1 cellular context compared by ENCODE assay signal in genomic region chr9:129558551-129559505, GRCh38.
TF ChIP-seq lines count a peak whose summit lies in the region.

No MANE protein-coding gene starts in this region.

TF ChIP-seq in HepG2, 621 proteins besides CTCF, POLR2A, EP300 and RAD21 (continued from another document and continues in another):
- no peak for TF ChIP-seq ZUFSP (CRISPR knock-in tag; IDR thresholded peaks at IDR 0.05; ENCODE audit: borderline replicate concordance)
- no peak for TF ChIP-seq RFX3 (CRISPR knock-in tag; IDR thresholded peaks at IDR 0.05)
- no peak for TF ChIP-seq CSRNP2 (CRISPR knock-in tag; conservative IDR thresholded peaks at IDR 0.05; ENCODE audit: low read depth)
- no peak for TF ChIP-seq SUZ12 (IDR thresholded peaks at IDR 0.05; ENCODE audit: low read depth, low read length)
- TF ChIP-seq AGO1 (IDR thresholded peaks at IDR 0.05; ENCODE audit: low read depth, low read length, poor library complexity, severe bottlenecking), result no peak
- TF ChIP-seq PAF1 (CRISPR knock-in tag; IDR thresholded peaks at IDR 0.05), result no peak
- peak; percentile 76; the same call in 1 of the 2 replicates for TF ChIP-seq NR1H2 (CRISPR knock-in tag; IDR thresholded peaks at IDR 0.05; ENCODE audit: borderline replicate concordance, low read depth)
- peak; percentile 59; the same call in 1 of the 2 replicates for TF ChIP-seq HDAC2 (CRISPR knock-in tag; IDR thresholded peaks at IDR 0.05)
- TF ChIP-seq ZBTB44 (CRISPR knock-in tag; IDR thresholded peaks at IDR 0.05), result no peak
- TF ChIP-seq PITX1 (CRISPR knock-in tag; IDR thresholded peaks at IDR 0.05), result no peak
- peak; percentile 74; the same call in 1 of the 2 replicates for TF ChIP-seq DR1 (CRISPR knock-in tag; IDR thresholded peaks at IDR 0.05)
- peak; percentile 17 for TF ChIP-seq YY1 (IDR thresholded peaks at IDR 0.05; ENCODE audit: insufficient read depth, insufficient replicate concordance, low read depth, low read length)
- TF ChIP-seq NR2F6 (IDR thresholded peaks at IDR 0.05), result peak; percentile 95
- TF ChIP-seq NR2F6 (CRISPR knock-in tag; IDR thresholded peaks at IDR 0.05), result peak; percentile 94
- TF ChIP-seq JDP2 (CRISPR knock-in tag; IDR thresholded peaks at IDR 0.05; ENCODE audit: borderline replicate concordance), result no peak; the same call in 1 of the 2 replicates
- TF ChIP-seq ZFP82 (CRISPR knock-in tag; IDR thresholded peaks at IDR 0.05; ENCODE audit: borderline replicate concordance), result peak; percentile 81; the same call in 1 of the 2 replicates
- TF ChIP-seq E2F1 (CRISPR knock-in tag; IDR thresholded peaks at IDR 0.05), result peak; percentile 81
- 0 out of 2 replicates have a peak, but pooled peaks have one; percentile 25 for TF ChIP-seq ZNF567 (CRISPR knock-in tag; IDR thresholded peaks at IDR 0.05; ENCODE audit: borderline replicate concordance)
- no peak for TF ChIP-seq ZNF30 (CRISPR knock-in tag; IDR thresholded peaks at IDR 0.05)
- peak; percentile 99 for TF ChIP-seq HNF1B (CRISPR knock-in tag; IDR thresholded peaks at IDR 0.05)
- TF ChIP-seq ZSCAN21 (CRISPR knock-in tag; IDR thresholded peaks at IDR 0.05; ENCODE audit: borderline replicate concordance), result peak; percentile 93; the same call in 1 of the 2 replicates
- TF ChIP-seq TFE3 (CRISPR knock-in tag; IDR thresholded peaks at IDR 0.05), result peak; percentile 87
- TF ChIP-seq ESRRA (CRISPR knock-in tag; IDR thresholded peaks at IDR 0.05; ENCODE audit: low read depth), result peak; percentile 99
- no peak for TF ChIP-seq GTF2F1 (IDR thresholded peaks at IDR 0.05; ENCODE audit: low read length)
- peak; percentile 77 for TF ChIP-seq AHDC1 (CRISPR knock-in tag; IDR thresholded peaks at IDR 0.05; ENCODE audit: borderline replicate concordance)
- peak; percentile 88 for TF ChIP-seq ZNF574 (CRISPR knock-in tag; IDR thresholded peaks at IDR 0.05)
- TF ChIP-seq ZNF577 (CRISPR knock-in tag; IDR thresholded peaks at IDR 0.05; ENCODE audit: borderline replicate concordance, low read depth), result no peak
- TF ChIP-seq FOXK1 (CRISPR knock-in tag; IDR thresholded peaks at IDR 0.05; ENCODE audit: borderline replicate concordance, low read depth), result peak; percentile 59; the same call in 1 of the 2 replicates
- peak; percentile 72; the same call in 1 of the 2 replicates for TF ChIP-seq ZBTB33 (CRISPR knock-in tag; IDR thresholded peaks at IDR 0.05)
- TF ChIP-seq ELF3 (CRISPR knock-in tag; IDR thresholded peaks at IDR 0.05), result peak; percentile 62
- TF ChIP-seq THAP8 (CRISPR knock-in tag; IDR thresholded peaks at IDR 0.05; ENCODE audit: borderline replicate concordance), result no peak
- TF ChIP-seq KDM6A (CRISPR knock-in tag; IDR thresholded peaks at IDR 0.05; ENCODE audit: low read depth), result peak; percentile 87
- peak; percentile 88; the same call in 1 of the 2 replicates for TF ChIP-seq ZNF296 (CRISPR knock-in tag; conservative IDR thresholded peaks at IDR 0.05)
- peak; percentile 97 for TF ChIP-seq IRF9 (CRISPR knock-in tag; IDR thresholded peaks at IDR 0.05; ENCODE audit: borderline replicate concordance)
